19 cellular contexts compared by ENCODE assay signal in genomic region chr1:10943041-10943440, GRCh38.
A peak's percentile ranks its signal among the peaks of the same experiment; 100 is the strongest.
DNase-seq lines count a peak whose midpoint lies in the region; ATAC-seq and TF ChIP-seq lines count a peak whose summit lies in the region.
"Had no signal": no experiment of that assay in that cellular context is flagged by ENCODE, and none has a peak within 500 bp of the region (broad histone marks: within the 10 kb centered on the region; RNA-seq: fewer than 3 reads in every experiment).

No MANE protein-coding gene starts in this region.

- H3K4me1 Mint-ChIP-seq in Caco-2 (ENCODE audit: low read depth, unreplicated experiment) (peaks cover 11% of the 10 kb centered on the region), brain (peaks cover 62% of the 10 kb centered on the region), MCF 10A (ENCODE audit: insufficient read depth, unreplicated experiment) (peaks cover 15% of the 10 kb centered on the region)

- intact Hi-C loops in Caco-2 (cut with micrococcal nuclease; ENCODE audit: unreplicated experiment) (no loop called here), MCF 10A (cut with micrococcal nuclease) (loop anchor here (5.0 kb wide), 1 partner anchor 251 kb away; no protein-coding TSS in a partner anchor)

- H3K14ac ChIP-seq in neuronal stem cell (ENCODE audit: low read length) = no peak overlapping the region

- H3K27ac ChIP-seq in HEK293 (ENCODE audit: extremely low read depth, low read depth, low read length) = no peak overlapping the region
- no peak overlapping the region for H3K27ac ChIP-seq in neuronal stem cell (replicated peaks; ENCODE audit: low read length)
- H3K27ac ChIP-seq: BLaER1 treated with 17β-estradiol and CSF1 and Interleukin-3, amounts not matched to agents 10 nM and 100 nM; GM23248 had no signal

- H3K18ac ChIP-seq in neuronal stem cell (ENCODE audit: low read length) = peak overlapping the region; percentile 58

- POLR2A ChIA-PET in Caco-2 (lab: Charles Lee) = no interaction called here
- POLR2A ChIA-PET in HEK293 (lab: Yijun Ruan, JAX) = no interaction called here
- POLR2A ChIA-PET in MCF 10A (lab: Yijun Ruan, JAX) = no interaction called here

- no peak overlapping the region for H2AFZ ChIP-seq in neuronal stem cell (ENCODE audit: low read length)
- H2AFZ ChIP-seq: GM23248 had no signal

- no peak overlapping the region for H3K23ac ChIP-seq in neuronal stem cell (ENCODE audit: low read depth, low read length, poor library complexity)

- no CpG with 5 or more reads among the region's 7 CpGs for WGBS in neuronal stem cell (ENCODE audit: extremely low coverage in 2 of 2, insufficient read length in 2 of 2, insufficient replicate concordance in 1 of 2), 2 donors

- no peak overlapping the region for H2BK5ac ChIP-seq in neuronal stem cell (ENCODE audit: low read length)

- no peaks in the 10 kb centered on the region for H3K9me3 ChIP-seq in Caco-2
- H3K9me3 ChIP-seq in HEK293 (ENCODE audit: control insufficient read depth, insufficient read depth, low read depth, low read length) = no peaks in the 10 kb centered on the region
- no peaks in the 10 kb centered on the region for H3K9me3 ChIP-seq in neuronal stem cell (replicated peaks in 1 of 2; ENCODE audit: control insufficient read depth in 2 of 2, insufficient read depth in 1 of 2, low read depth in 1 of 2, low read length in 2 of 2)
- H3K9me3 ChIP-seq: BLaER1 treated with 17β-estradiol and CSF1 and Interleukin-3, amounts not matched to agents 10 nM and 100 nM had no signal

- BruUV-seq in Caco-2 (replicated peaks; lab: Mats Ljungman, UMichigan) (no TSS peak), MCF 10A (replicated peaks; lab: Mats Ljungman, UMichigan) (no TSS peak)

- H3K4me1 ChIP-seq in Caco-2 (peaks cover 10% of the 10 kb centered on the region), HEK293 (ENCODE audit: control insufficient read depth, insufficient read depth, low read length) (peaks cover 3% of the 10 kb centered on the region; the same call in 1 of the 2 replicates), neuronal stem cell (ENCODE audit: control insufficient read depth in 2 of 2, insufficient read depth in 1 of 2, low read depth in 1 of 2, low read length in 2 of 2) (peaks cover 8 to 13% of the 10 kb centered on the region in 2 donors)

- H3K27me3 ChIP-seq in Caco-2 (replicated peaks; ENCODE audit: control insufficient read depth, insufficient read depth, low read length) = no peaks in the 10 kb centered on the region; the same call in 1 of the 2 replicates
- peaks cover 0 to 57% (median 0%) of the 10 kb centered on the region in 3 experiments for H3K27me3 ChIP-seq in neuronal stem cell (ENCODE audit: control insufficient read depth in 3 of 3, insufficient read depth in 3 of 3, low read depth in 1 of 3, low read length in 3 of 3)

- H3K36me3 ChIP-seq in Caco-2 (ENCODE audit: control insufficient read depth, insufficient read depth, low read length) (no peaks in the 10 kb centered on the region), HEK293 (ENCODE audit: control insufficient read depth in 2 of 2, insufficient read depth in 1 of 2, low read length in 2 of 2) (no peaks in the 10 kb centered on the region), neuronal stem cell (replicated peaks in 1 of 2; ENCODE audit: control insufficient read depth in 2 of 2, insufficient read depth in 2 of 2, low read length in 2 of 2) (no peaks in the 10 kb centered on the region)
- H3K36me3 ChIP-seq: BLaER1 treated with 17β-estradiol and CSF1 and Interleukin-3, amounts not matched to agents 10 nM and 100 nM had no signal

- H3K4ac ChIP-seq in neuronal stem cell (ENCODE audit: low read length) = no peak overlapping the region

- no peak overlapping the region for H2BK15ac ChIP-seq in neuronal stem cell (ENCODE audit: low read length)

- H2BK12ac ChIP-seq in neuronal stem cell (ENCODE audit: low read length) = no peak overlapping the region

- no peak overlapping the region for H2AK5ac ChIP-seq in neuronal stem cell (ENCODE audit: low read depth, low read length)

- CTCF ChIA-PET in Caco-2 (lab: Charles Lee) (no interaction called here), HEK293 (lab: Yijun Ruan, JAX) (no interaction called here), MCF 10A (lab: Yijun Ruan, JAX) (interaction anchor here (1.1 kb wide), 1 partner anchor 38 kb away, joined by 3 read pairs; no protein-coding TSS in a partner anchor)

- H4K91ac ChIP-seq in neuronal stem cell (ENCODE audit: low read depth, low read length, poor library complexity) = no peak overlapping the region

- no peak for ATAC-seq in GM18520 (IDR thresholded peaks at IDR 0.05; ENCODE audit: unreplicated experiment)
- ATAC-seq: CD8-positive, alpha-beta T cell had no signal

- H3K79me1 ChIP-seq in neuronal stem cell (ENCODE audit: low read depth, low read length) = no peaks in the 10 kb centered on the region

- H3K4me2 ChIP-seq in neuronal stem cell (ENCODE audit: insufficient read depth, low read length, poor library complexity, severe bottlenecking) = no peak overlapping the region

- H3K4me3 ChIP-seq in Caco-2 (ENCODE audit: low read depth, low read length) = no peak overlapping the region
- no peak overlapping the region for H3K4me3 ChIP-seq in HEK293 (ENCODE audit: low read depth, low read length)
- H3K4me3 ChIP-seq in neuronal stem cell (ENCODE audit: low read length in 2 of 2) = no peak overlapping the region
- H3K4me3 ChIP-seq: BLaER1 treated with 17β-estradiol and CSF1 and Interleukin-3, amounts not matched to agents 10 nM and 100 nM had no signal

- H4K8ac ChIP-seq in neuronal stem cell (ENCODE audit: low read depth, low read length) = no peak overlapping the region

- TF ChIP-seq CTCF in Caco-2 (IDR thresholded peaks at IDR 0.05; ENCODE audit: insufficient read depth in 1 of 2, low read depth in 1 of 2, low read length in 1 of 2, severe bottlenecking in 1 of 2, unreplicated experiment in 1 of 2) (no peak), HEK293 (tag by site-specific recombination; IDR thresholded peaks at IDR 0.05) (no peak), brain (conservative IDR thresholded peaks at IDR 0.05) (no peak), MCF 10A (IDR thresholded peaks at IDR 0.05; ENCODE audit: unreplicated experiment) (no peak)

- H3K27ac Mint-ChIP-seq in Caco-2 (ENCODE audit: unreplicated experiment) (no peak overlapping the region), brain (peak overlapping the region in 1 of 5 experiments; percentile 89), MCF 10A (ENCODE audit: low read depth, unreplicated experiment) (no peak overlapping the region)
- H3K27ac Mint-ChIP-seq: B cell; CD8-positive, alpha-beta T cell; HFFc6; IgD-negative memory B cell had no signal

- no peaks in the 10 kb centered on the region for H3K27me3 Mint-ChIP-seq in Caco-2 (ENCODE audit: insufficient read depth, unreplicated experiment)
- H3K27me3 Mint-ChIP-seq in brain = peaks cover 8% of the 10 kb centered on the region
- H3K27me3 Mint-ChIP-seq in MCF 10A (ENCODE audit: insufficient read depth, unreplicated experiment) = peaks cover 11% of the 10 kb centered on the region

- no peak overlapping the region for H3K9ac ChIP-seq in neuronal stem cell (ENCODE audit: low read depth, low read length, poor library complexity)
- H3K9ac ChIP-seq: GM23248 had no signal

- DNase-seq in Caco-2 = no peak
- DNase-seq in neuronal stem cell (ENCODE audit: low spot score) = no peak
- no peak for DNase-seq in MCF 10A (ENCODE audit: unreplicated experiment)
- DNase-seq in NCI-H1436 (lab: John Stamatoyannopoulos, UW) = no peak
- DNase-seq in DMS53 treated with DMSO at 0.1 percent for 48 hours (lab: John Stamatoyannopoulos, UW; ENCODE audit: unreplicated experiment) = no peak
- DNase-seq: 8988T; CD8-positive, alpha-beta T cell; DMS 273 treated with DMSO at 0.1 percent for 48 hours; GDM1; GM23248; HCEC 1CT; HFFc6; KBM-7 had no signal

- H3K9me3 Mint-ChIP-seq in Caco-2 (ENCODE audit: unreplicated experiment) = no peaks in the 10 kb centered on the region
- H3K9me3 Mint-ChIP-seq in brain = peaks cover 0 to 5% (median 0%) of the 10 kb centered on the region in 5 experiments
- no peaks in the 10 kb centered on the region for H3K9me3 Mint-ChIP-seq in MCF 10A (ENCODE audit: unreplicated experiment)
- H3K9me3 Mint-ChIP-seq: CD8-positive, alpha-beta T cell; HFFc6; IgD-negative memory B cell had no signal

- no peaks in the 10 kb centered on the region for H3K36me3 Mint-ChIP-seq in Caco-2 (ENCODE audit: insufficient read depth, unreplicated experiment)
- H3K36me3 Mint-ChIP-seq in brain = no peaks in the 10 kb centered on the region
- no peaks in the 10 kb centered on the region for H3K36me3 Mint-ChIP-seq in MCF 10A (ENCODE audit: insufficient read depth, unreplicated experiment)
- H3K36me3 Mint-ChIP-seq: CD8-positive, alpha-beta T cell had no signal

- H3K4me3 Mint-ChIP-seq in Caco-2 (ENCODE audit: unreplicated experiment) (peak overlapping the region; percentile 61), brain (peak overlapping the region in 3 of 5 experiments; percentile 20 to 81 (median 32)), MCF 10A (ENCODE audit: unreplicated experiment) (no peak overlapping the region)
- H3K4me3 Mint-ChIP-seq: B cell; CD8-positive, alpha-beta T cell had no signal

- no peak overlapping the region for H2BK120ac ChIP-seq in neuronal stem cell (ENCODE audit: low read depth, low read length)

TF ChIP-seq in HEK293, 187 proteins besides CTCF, POLR2A, EP300 and RAD21:
- TF ChIP-seq SCRT2 (tag by site-specific recombination; IDR thresholded peaks at IDR 0.05) = peak; percentile 84
- TF ChIP-seq SCRT1 (tag by site-specific recombination; IDR thresholded peaks at IDR 0.05; ENCODE audit: borderline replicate concordance) = peak; percentile 81
- no peak for TF ChIP-seq ZNF416 (tag by site-specific recombination; IDR thresholded peaks at IDR 0.05)
- TF ChIP-seq ZBTB20 (tag by site-specific recombination; IDR thresholded peaks at IDR 0.05) = no peak
